In genomic region chr7:157737151-157738063, GRCh38 we compare ENCODE assay signal across 14 cellular contexts.
"Had no signal": no experiment of that assay in that cellular context is flagged by ENCODE, and none has a peak within 500 bp of the region (broad histone marks: within the 10 kb centered on the region; RNA-seq: fewer than 3 reads in every experiment).

No MANE protein-coding gene starts in this region.

- H3K4me1 ChIP-seq: colonic mucosa, lower lobe of right lung, pancreas had no signal

- H3K27me3 ChIP-seq: colonic mucosa, pancreas had no signal

- DNase-seq: activated CD4-positive, alpha-beta T cell treated with anti-CD3 and anti-CD28 coated beads for 48 hours; activated naive CD4-positive, alpha-beta T cell treated with Interleukin-2 at 50 U/mL for 16 hours; colonic mucosa; effector CD8-positive, alpha-beta T cell; hippocampal formation; kidney glomerular epithelial cell; lower lobe of right lung; naive thymus-derived CD4-positive, alpha-beta T cell; T-cell; T1000; tibial artery had no signal

- H3K27ac ChIP-seq: colonic mucosa, epithelial cell of prostate, lower lobe of right lung, pancreas, skin epidermis, tibial artery had no signal

- H3K36me3 ChIP-seq: colonic mucosa, lower lobe of right lung, pancreas, tibial artery had no signal

- ATAC-seq: lower lobe of right lung; naive thymus-derived CD4-positive, alpha-beta T cell; pancreas; T-cell had no signal

- FAIRE-seq: pancreas had no signal

- H3K4me3 ChIP-seq: colonic mucosa, lower lobe of right lung, pancreas, skin epidermis, tibial artery had no signal

- H3K9me3 ChIP-seq: colonic mucosa, lower lobe of right lung, pancreas, tibial artery had no signal
